11 cellular contexts compared by ENCODE assay signal in genomic region chr9:126375386-126375785, GRCh38. TPM values are rescaled to one million over a fixed set of nuclear protein-coding genes. Genes with fewer than 3 reads are reported as not detected.
DNase-seq lines count a peak whose midpoint lies in the region; ATAC-seq and TF ChIP-seq lines count a peak whose summit lies in the region.
"Had no signal": no experiment of that assay in that cellular context is flagged by ENCODE, and none has a peak within 500 bp of the region (broad histone marks: within the 10 kb centered on the region; RNA-seq: fewer than 3 reads in every experiment).

No MANE protein-coding gene starts in this region.

- H3K4me1 ChIP-seq in HUES6 (ENCODE audit: control insufficient read depth, insufficient read depth, low read length) (peaks cover 53% of the 10 kb centered on the region), left ventricle myocardium inferior (peaks cover 52% of the 10 kb centered on the region)

- H3K27ac Mint-ChIP-seq in stimulated activated naive B cell treated with anti-CD40 and anti-IgM and Interleukin-4, amounts not matched to agents 10 μg/mL and 1 μg/mL and 100 μg/mL, for 72 hours: no peak overlapping the region
- H3K27ac Mint-ChIP-seq: activated B cell treated with CpG ODN at 0.5 μM for 24 hours, IgD-negative memory B cell had no signal

- 0 out of 2 replicates have a peak overlapping the region, but pooled peaks have one; percentile 29 for H3K27ac ChIP-seq in HUES6 (ENCODE audit: low read depth, low read length)
- H3K27ac ChIP-seq in left ventricle myocardium inferior (replicated peaks): peak overlapping the region; percentile 58

- no peak overlapping the region for H3K9ac ChIP-seq in HUES6 (ENCODE audit: low read length)

- no peaks in the 10 kb centered on the region for H3K36me3 Mint-ChIP-seq in stimulated activated naive B cell treated with anti-CD40 and anti-IgM and Interleukin-4, amounts not matched to agents 10 μg/mL and 1 μg/mL and 100 μg/mL, for 72 hours

- H3K36me3 ChIP-seq in HUES6 (ENCODE audit: control insufficient read depth, insufficient read depth, low read length) (no peaks in the 10 kb centered on the region), left ventricle myocardium inferior (no peaks in the 10 kb centered on the region)

- no peak overlapping the region for H3K4me3 ChIP-seq in HUES6 (ENCODE audit: low read depth, low read length)
- peak overlapping the region; percentile 29 for H3K4me3 ChIP-seq in left ventricle myocardium inferior
- H3K4me3 ChIP-seq: esophagus muscularis mucosa had no signal

- H3K4me3 Mint-ChIP-seq in stimulated activated naive B cell treated with anti-CD40 and anti-IgM and Interleukin-4, amounts not matched to agents 10 μg/mL and 1 μg/mL and 100 μg/mL, for 72 hours: peak overlapping the region; percentile 6 to 52
- H3K4me3 Mint-ChIP-seq: activated B cell treated with CpG ODN at 0.5 μM for 24 hours had no signal

- H3K9me3 ChIP-seq in HUES6 (ENCODE audit: control insufficient read depth, insufficient read depth, low read depth, low read length): no peaks in the 10 kb centered on the region
- no peaks in the 10 kb centered on the region for H3K9me3 ChIP-seq in left ventricle myocardium inferior (replicated peaks)
- H3K9me3 ChIP-seq: esophagus muscularis mucosa had no signal

- no peaks in the 10 kb centered on the region for H3K9me3 Mint-ChIP-seq in stimulated activated naive B cell treated with anti-CD40 and anti-IgM and Interleukin-4, amounts not matched to agents 10 μg/mL and 1 μg/mL and 100 μg/mL, for 72 hours
- H3K9me3 Mint-ChIP-seq: activated B cell treated with CpG ODN at 0.5 μM for 24 hours, IgD-negative memory B cell had no signal

- intact Hi-C loops in left ventricle myocardium inferior (cut with micrococcal nuclease): no loop called here

- peaks cover 7 to 12% of the 10 kb centered on the region in 2 donors for H3K27me3 Mint-ChIP-seq in stimulated activated naive B cell treated with anti-CD40 and anti-IgM and Interleukin-4, amounts not matched to agents 10 μg/mL and 1 μg/mL and 100 μg/mL, for 72 hours

- peaks cover 16 to 22% of the 10 kb centered on the region in 2 donors for H3K4me1 Mint-ChIP-seq in stimulated activated naive B cell treated with anti-CD40 and anti-IgM and Interleukin-4, amounts not matched to agents 10 μg/mL and 1 μg/mL and 100 μg/mL, for 72 hours

- no peak for TF ChIP-seq CTCF in left ventricle myocardium inferior (IDR thresholded peaks at IDR 0.05; ENCODE audit: borderline replicate concordance)

- DNase-seq in UCSD-AML1 (lab: John Stamatoyannopoulos, UW; ENCODE audit: unreplicated experiment) (peak; percentile 74), left ventricle myocardium inferior (no peak), T1000 (lab: John Stamatoyannopoulos, UW) (no peak), NCI-H1694 treated with DMSO at 0.1 percent for 48 hours (lab: John Stamatoyannopoulos, UW) (no peak)
- DNase-seq in stimulated activated naive B cell treated with anti-CD40 and anti-IgM and Interleukin-4, amounts not matched to agents 10 μg/mL and 1 μg/mL and 100 μg/mL, for 72 hours: no peak
- no peak for DNase-seq in activated T-cell treated with anti-CD3 and anti-CD28 coated beads, Interleukin-2, amount 50 U/mL, for 1 hour
- DNase-seq: activated B cell treated with CpG ODN at 0.5 μM for 24 hours had no signal

- no peaks in the 10 kb centered on the region for H3K27me3 ChIP-seq in HUES6 (ENCODE audit: control insufficient read depth, insufficient read depth, low read length)
- no peaks in the 10 kb centered on the region for H3K27me3 ChIP-seq in left ventricle myocardium inferior (ENCODE audit: low read depth)
- H3K27me3 ChIP-seq: esophagus muscularis mucosa had no signal

- peak; percentile 80 to 89 for ATAC-seq in stimulated activated naive B cell treated with anti-CD40 and anti-IgM and Interleukin-4, amounts not matched to agents 10 μg/mL and 1 μg/mL and 100 μg/mL, for 72 hours (replicated peaks)
- ATAC-seq in HG03095 (IDR thresholded peaks at IDR 0.05; ENCODE audit: unreplicated experiment): no peak

RNA-seq across cellular contexts. Expression of gene MVB12B, which starts 48.8 kb away (rescaled TPM):
- total RNA-seq in left ventricle myocardium inferior: 11.2 TPM
